21 cellular contexts compared by ENCODE assay signal in the genomic region with DNA sequence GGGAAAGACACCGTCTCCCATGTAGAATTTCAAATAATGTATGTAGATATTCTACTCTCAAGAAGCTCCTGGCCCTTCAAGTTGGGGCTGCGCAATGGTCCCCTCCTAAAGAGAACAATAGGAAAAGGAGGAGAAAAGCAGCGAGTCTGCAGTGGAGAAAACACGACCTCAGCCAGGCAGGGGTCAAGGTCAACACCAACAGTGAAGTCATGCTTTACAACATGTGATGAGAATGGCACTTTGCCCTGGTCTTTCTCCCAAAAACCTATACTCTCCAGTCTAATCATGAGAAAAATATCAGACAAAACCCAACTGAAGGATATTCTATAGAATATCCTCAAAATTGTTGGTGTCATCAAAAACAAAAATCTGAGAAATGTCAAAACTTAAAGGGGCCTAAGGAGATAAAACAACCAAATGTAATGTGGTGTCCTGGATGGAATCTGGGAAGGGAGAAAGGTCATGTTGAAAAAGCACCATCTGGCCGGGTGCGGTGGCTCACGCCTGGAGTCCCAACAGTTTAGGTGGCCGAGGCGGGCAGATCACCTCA.
"Had no signal": no experiment of that assay in that cellular context is flagged by ENCODE, and none has a peak within 500 bp of the region (broad histone marks: within the 10 kb centered on the region; RNA-seq: fewer than 3 reads in every experiment).

No MANE protein-coding gene starts in this region.

- H3K27ac ChIP-seq: coronary artery, dorsolateral prefrontal cortex, esophagus muscularis mucosa, gastrocnemius medialis, heart right ventricle, left ventricle myocardium inferior, lower lobe of right lung had no signal

- ATAC-seq: gastrocnemius medialis; heart right ventricle; left cardiac atrium; lower lobe of right lung; naive thymus-derived CD4-positive, alpha-beta T cell had no signal

- FAIRE-seq: colon, endothelial cell of umbilical vein, islet of Langerhans, keratinocyte had no signal

- H3K27me3 ChIP-seq: dorsolateral prefrontal cortex, esophagus muscularis mucosa, gastrocnemius medialis, heart right ventricle had no signal

- H3K36me3 ChIP-seq: esophagus muscularis mucosa, gastrocnemius medialis, heart right ventricle, left ventricle myocardium inferior, lower lobe of right lung had no signal

- H3K4me3 ChIP-seq: coronary artery, dorsolateral prefrontal cortex, esophagus muscularis mucosa, gastrocnemius medialis, heart right ventricle, left ventricle myocardium inferior, lower lobe of right lung had no signal

- DNase-seq: dermis blood vessel endothelial cell; dorsolateral prefrontal cortex; effector CD4-positive, alpha-beta T cell; effector memory CD4-positive, alpha-beta T cell; foreskin melanocyte; gastrocnemius medialis; glutamatergic neuron; heart right ventricle; hippocampal formation; left cardiac atrium; left ventricle myocardium inferior; lower lobe of right lung; mesenchymal stem cell; midbrain; naive thymus-derived CD4-positive, alpha-beta T cell had no signal

- H3K4me1 ChIP-seq: esophagus muscularis mucosa, gastrocnemius medialis, heart right ventricle, left ventricle myocardium inferior, lower lobe of right lung had no signal
